ENCODE assay signal across 1 cellular context in the genomic region with DNA sequence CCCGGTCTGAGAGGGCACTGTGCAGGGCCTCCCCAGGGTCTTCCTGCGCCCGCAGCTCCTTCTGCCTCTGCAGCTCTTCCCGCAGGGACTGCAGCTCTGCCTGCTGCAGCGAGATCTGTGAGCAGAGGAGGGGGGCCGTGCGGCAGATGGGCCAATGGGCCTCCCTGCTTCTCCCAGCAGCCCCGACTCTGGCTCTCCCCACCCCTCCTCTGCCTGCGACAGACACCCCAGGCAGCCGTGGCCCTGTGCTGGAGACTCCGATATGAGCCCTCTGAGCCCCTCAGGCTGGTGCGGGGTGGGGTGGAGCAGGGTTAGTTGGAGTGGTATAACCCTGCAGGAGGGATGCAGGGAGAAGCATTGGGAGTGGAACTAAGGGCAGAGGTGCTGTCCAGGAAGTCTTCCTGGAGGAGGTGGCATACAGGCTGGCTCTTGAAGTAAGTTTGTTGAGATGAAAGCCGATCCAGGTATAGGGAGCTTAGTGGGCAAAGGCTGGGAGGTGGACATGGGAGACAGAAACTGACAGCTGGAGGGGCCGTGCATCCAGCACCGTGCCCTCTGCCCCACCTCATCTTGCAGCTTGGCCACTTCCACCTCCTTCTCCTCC.
TF ChIP-seq lines count a peak whose summit lies in the region.

No MANE protein-coding gene starts in this region.

TF ChIP-seq in HepG2, 621 proteins besides CTCF, POLR2A, EP300 and RAD21:
- TF ChIP-seq ZMYM4 (CRISPR knock-in tag; IDR thresholded peaks at IDR 0.05) (no peak), EHMT2 (IDR thresholded peaks at IDR 0.05; ENCODE audit: borderline replicate concordance, low read depth, low read length) (no peak), POLR2AphosphoS2 (IDR thresholded peaks at IDR 0.05; ENCODE audit: low read depth, low read length) (peak; percentile 36), ESRRA (CRISPR knock-in tag; IDR thresholded peaks at IDR 0.05; ENCODE audit: low read depth) (no peak), IRX3 (CRISPR knock-in tag; IDR thresholded peaks at IDR 0.05; ENCODE audit: borderline replicate concordance, low read depth) (no peak), SPEN (CRISPR knock-in tag; IDR thresholded peaks at IDR 0.05; ENCODE audit: low read depth) (no peak), CBX1 (IDR thresholded peaks at IDR 0.05; ENCODE audit: low read depth) (no peak), ZFP36 (IDR thresholded peaks at IDR 0.05; ENCODE audit: borderline replicate concordance, low read depth, low read length, partially characterized antibody) (peak; percentile 70), HNRNPK (IDR thresholded peaks at IDR 0.05; ENCODE audit: low read depth, low read length, poor library complexity, severe bottlenecking) (no peak), KDM6A (CRISPR knock-in tag; IDR thresholded peaks at IDR 0.05; ENCODE audit: low read depth) (no peak), NR2F1 (CRISPR knock-in tag; IDR thresholded peaks at IDR 0.05) (0 out of 4 replicates have a peak, but pooled peaks of 1 of the 2 experiments have one; percentile 10), GTF3A (CRISPR knock-in tag; conservative IDR thresholded peaks at IDR 0.05) (no peak), SIN3A (IDR thresholded peaks at IDR 0.05; ENCODE audit: borderline replicate concordance, low read depth, low read length) (no peak), CCDC6 (CRISPR knock-in tag; IDR thresholded peaks at IDR 0.05) (no peak), HOXA9 (CRISPR knock-in tag; IDR thresholded peaks at IDR 0.05; ENCODE audit: borderline replicate concordance) (no peak), NONO (IDR thresholded peaks at IDR 0.05) (no peak), NONO (CRISPR knock-in tag; conservative IDR thresholded peaks at IDR 0.05) (0 out of 2 replicates have a peak, but pooled peaks have one; percentile 3), ZNF18 (CRISPR knock-in tag; IDR thresholded peaks at IDR 0.05; ENCODE audit: insufficient replicate concordance) (no peak), SIX1 (CRISPR knock-in tag; IDR thresholded peaks at IDR 0.05; ENCODE audit: borderline replicate concordance) (no peak), ZNF329 (CRISPR knock-in tag; IDR thresholded peaks at IDR 0.05; ENCODE audit: low read depth) (no peak), AGO2 (optimal IDR thresholded peaks at IDR 0.05; ENCODE audit: low read depth, low read length) (peak; percentile 7), REST (IDR thresholded peaks at IDR 0.05; ENCODE audit: borderline replicate concordance in 1 of 2, low read depth in 1 of 2, low read length in 2 of 2) (no peak), ZMYM3 (CRISPR knock-in tag; IDR thresholded peaks at IDR 0.05) (0 out of 2 replicates have a peak, but pooled peaks have one; percentile 25), CBX5 (CRISPR knock-in tag; IDR thresholded peaks at IDR 0.05; ENCODE audit: borderline replicate concordance) (no peak), TBX3 (IDR thresholded peaks at IDR 0.05; ENCODE audit: borderline replicate concordance) (no peak)
- TF ChIP-seq, protein P1, sequence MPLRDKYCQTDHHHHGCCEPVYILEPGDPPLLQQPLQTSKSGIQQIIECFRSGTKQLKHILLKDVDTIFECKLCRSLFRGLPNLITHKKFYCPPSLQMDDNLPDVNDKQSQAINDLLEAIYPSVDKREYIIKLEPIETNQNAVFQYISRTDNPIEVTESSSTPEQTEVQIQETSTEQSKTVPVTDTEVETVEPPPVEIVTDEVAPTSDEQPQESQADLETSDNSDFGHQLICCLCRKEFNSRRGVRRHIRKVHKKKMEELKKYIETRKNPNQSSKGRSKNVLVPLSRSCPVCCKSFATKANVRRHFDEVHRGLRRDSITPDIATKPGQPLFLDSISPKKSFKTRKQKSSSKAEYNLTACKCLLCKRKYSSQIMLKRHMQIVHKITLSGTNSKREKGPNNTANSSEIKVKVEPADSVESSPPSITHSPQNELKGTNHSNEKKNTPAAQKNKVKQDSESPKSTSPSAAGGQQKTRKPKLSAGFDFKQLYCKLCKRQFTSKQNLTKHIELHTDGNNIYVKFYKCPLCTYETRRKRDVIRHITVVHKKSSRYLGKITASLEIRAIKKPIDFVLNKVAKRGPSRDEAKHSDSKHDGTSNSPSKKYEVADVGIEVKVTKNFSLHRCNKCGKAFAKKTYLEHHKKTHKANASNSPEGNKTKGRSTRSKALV (CRISPR knock-in tag; IDR thresholded peaks at IDR 0.05): no peak
- TF ChIP-seq, protein P2, sequence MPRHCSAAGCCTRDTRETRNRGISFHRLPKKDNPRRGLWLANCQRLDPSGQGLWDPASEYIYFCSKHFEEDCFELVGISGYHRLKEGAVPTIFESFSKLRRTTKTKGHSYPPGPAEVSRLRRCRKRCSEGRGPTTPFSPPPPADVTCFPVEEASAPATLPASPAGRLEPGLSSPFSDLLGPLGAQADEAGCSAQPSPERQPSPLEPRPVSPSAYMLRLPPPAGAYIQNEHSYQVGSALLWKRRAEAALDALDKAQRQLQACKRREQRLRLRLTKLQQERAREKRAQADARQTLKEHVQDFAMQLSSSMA (CRISPR knock-in tag; IDR thresholded peaks at IDR 0.05): no peak
- TF ChIP-seq, protein P3, sequence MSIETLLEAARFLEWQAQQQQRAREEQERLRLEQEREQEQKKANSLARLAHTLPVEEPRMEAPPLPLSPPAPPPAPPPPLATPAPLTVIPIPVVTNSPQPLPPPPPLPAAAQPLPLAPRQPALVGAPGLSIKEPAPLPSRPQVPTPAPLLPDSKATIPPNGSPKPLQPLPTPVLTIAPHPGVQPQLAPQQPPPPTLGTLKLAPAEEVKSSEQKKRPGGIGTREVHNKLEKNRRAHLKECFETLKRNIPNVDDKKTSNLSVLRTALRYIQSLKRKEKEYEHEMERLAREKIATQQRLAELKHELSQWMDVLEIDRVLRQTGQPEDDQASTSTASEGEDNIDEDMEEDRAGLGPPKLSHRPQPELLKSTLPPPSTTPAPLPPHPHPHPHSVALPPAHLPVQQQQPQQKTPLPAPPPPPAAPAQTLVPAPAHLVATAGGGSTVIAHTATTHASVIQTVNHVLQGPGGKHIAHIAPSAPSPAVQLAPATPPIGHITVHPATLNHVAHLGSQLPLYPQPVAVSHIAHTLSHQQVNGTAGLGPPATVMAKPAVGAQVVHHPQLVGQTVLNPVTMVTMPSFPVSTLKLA (IDR thresholded peaks at IDR 0.05): no peak
- TF ChIP-seq, protein P4, sequence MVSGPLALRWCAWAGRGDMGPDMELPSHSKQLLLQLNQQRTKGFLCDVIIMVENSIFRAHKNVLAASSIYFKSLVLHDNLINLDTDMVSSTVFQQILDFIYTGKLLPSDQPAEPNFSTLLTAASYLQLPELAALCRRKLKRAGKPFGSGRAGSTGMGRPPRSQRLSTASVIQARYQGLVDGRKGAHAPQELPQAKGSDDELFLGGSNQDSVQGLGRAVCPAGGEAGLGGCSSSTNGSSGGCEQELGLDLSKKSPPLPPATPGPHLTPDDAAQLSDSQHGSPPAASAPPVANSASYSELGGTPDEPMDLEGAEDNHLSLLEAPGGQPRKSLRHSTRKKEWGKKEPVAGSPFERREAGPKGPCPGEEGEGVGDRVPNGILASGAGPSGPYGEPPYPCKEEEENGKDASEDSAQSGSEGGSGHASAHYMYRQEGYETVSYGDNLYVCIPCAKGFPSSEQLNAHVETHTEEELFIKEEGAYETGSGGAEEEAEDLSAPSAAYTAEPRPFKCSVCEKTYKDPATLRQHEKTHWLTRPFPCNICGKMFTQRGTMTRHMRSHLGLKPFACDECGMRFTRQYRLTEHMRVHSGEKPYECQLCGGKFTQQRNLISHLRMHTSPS (CRISPR knock-in tag; IDR thresholded peaks at IDR 0.05; ENCODE audit: low read depth): no peak
TF ChIP-seq in HepG2: peak in this region for 6.
